In genomic region chr3:45143673-45144670, GRCh38 we compare ENCODE assay signal across 1 cellular context.
TF ChIP-seq lines count a peak whose summit lies in the region.

No MANE protein-coding gene starts in this region.

TF ChIP-seq in K562, 482 proteins besides CTCF, POLR2A, EP300 and RAD21 (continued from another document):
- TF ChIP-seq ZNF277 (CRISPR knock-in tag; IDR thresholded peaks at IDR 0.05; ENCODE audit: borderline replicate concordance) (no peak), ZNF436 (CRISPR knock-in tag; IDR thresholded peaks at IDR 0.05) (no peak), ZNF217 (CRISPR knock-in tag; IDR thresholded peaks at IDR 0.05) (no peak), ZNF232 (CRISPR knock-in tag; IDR thresholded peaks at IDR 0.05) (no peak), STAT5B (CRISPR knock-in tag; IDR thresholded peaks at IDR 0.05) (no peak), ZNF347 (CRISPR knock-in tag; IDR thresholded peaks at IDR 0.05; ENCODE audit: low read depth) (no peak), PTBP1 (IDR thresholded peaks at IDR 0.05; ENCODE audit: low read depth, low read length) (no peak), POLR2AphosphoS5 (IDR thresholded peaks at IDR 0.05; ENCODE audit: control insufficient read depth, insufficient read depth, low read depth, low read length) (no peak), ESRRA (IDR thresholded peaks at IDR 0.05; ENCODE audit: borderline replicate concordance, low read depth) (no peak), CTBP1 (IDR thresholded peaks at IDR 0.05; ENCODE audit: borderline replicate concordance) (peak; percentile 49; the same call in 1 of the 2 replicates), SMAD3 (CRISPR knock-in tag; conservative IDR thresholded peaks at IDR 0.05) (no peak), TFE3 (CRISPR knock-in tag; IDR thresholded peaks at IDR 0.05) (no peak)
- TF ChIP-seq, protein P1, sequence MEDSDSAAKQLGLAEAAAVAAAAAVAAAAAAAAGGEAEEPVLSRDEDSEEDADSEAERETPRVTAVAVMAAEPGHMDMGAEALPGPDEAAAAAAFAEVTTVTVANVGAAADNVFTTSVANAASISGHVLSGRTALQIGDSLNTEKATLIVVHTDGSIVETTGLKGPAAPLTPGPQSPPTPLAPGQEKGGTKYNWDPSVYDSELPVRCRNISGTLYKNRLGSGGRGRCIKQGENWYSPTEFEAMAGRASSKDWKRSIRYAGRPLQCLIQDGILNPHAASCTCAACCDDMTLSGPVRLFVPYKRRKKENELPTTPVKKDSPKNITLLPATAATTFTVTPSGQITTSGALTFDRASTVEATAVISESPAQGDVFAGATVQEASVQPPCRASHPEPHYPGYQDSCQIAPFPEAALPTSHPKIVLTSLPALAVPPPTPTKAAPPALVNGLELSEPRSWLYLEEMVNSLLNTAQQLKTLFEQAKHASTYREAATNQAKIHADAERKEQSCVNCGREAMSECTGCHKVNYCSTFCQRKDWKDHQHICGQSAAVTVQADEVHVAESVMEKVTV (CRISPR knock-in tag; IDR thresholded peaks at IDR 0.05), result no peak
- TF ChIP-seq, protein P2, sequence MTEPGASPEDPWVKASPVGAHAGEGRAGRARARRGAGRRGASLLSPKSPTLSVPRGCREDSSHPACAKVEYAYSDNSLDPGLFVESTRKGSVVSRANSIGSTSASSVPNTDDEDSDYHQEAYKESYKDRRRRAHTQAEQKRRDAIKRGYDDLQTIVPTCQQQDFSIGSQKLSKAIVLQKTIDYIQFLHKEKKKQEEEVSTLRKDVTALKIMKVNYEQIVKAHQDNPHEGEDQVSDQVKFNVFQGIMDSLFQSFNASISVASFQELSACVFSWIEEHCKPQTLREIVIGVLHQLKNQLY (CRISPR knock-in tag; conservative IDR thresholded peaks at IDR 0.05), result no peak
- TF ChIP-seq, protein P3, sequence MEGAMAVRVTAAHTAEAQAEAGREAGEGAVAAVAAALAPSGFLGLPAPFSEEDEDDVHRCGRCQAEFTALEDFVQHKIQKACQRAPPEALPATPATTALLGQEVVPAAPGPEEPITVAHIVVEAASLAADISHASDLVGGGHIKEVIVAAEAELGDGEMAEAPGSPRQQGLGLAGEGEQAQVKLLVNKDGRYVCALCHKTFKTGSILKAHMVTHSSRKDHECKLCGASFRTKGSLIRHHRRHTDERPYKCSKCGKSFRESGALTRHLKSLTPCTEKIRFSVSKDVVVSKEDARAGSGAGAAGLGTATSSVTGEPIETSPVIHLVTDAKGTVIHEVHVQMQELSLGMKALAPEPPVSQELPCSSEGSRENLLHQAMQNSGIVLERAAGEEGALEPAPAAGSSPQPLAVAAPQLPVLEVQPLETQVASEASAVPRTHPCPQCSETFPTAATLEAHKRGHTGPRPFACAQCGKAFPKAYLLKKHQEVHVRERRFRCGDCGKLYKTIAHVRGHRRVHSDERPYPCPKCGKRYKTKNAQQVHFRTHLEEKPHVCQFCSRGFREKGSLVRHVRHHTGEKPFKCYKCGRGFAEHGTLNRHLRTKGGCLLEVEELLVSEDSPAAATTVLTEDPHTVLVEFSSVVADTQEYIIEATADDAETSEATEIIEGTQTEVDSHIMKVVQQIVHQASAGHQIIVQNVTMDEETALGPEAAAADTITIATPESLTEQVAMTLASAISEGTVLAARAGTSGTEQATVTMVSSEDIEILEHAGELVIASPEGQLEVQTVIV (CRISPR knock-in tag; IDR thresholded peaks at IDR 0.05; ENCODE audit: borderline replicate concordance), result no peak
TF ChIP-seq in K562: peak in this region for 44.
